Comparison of ENCODE assay signal across 1 cellular context in the genomic region with DNA sequence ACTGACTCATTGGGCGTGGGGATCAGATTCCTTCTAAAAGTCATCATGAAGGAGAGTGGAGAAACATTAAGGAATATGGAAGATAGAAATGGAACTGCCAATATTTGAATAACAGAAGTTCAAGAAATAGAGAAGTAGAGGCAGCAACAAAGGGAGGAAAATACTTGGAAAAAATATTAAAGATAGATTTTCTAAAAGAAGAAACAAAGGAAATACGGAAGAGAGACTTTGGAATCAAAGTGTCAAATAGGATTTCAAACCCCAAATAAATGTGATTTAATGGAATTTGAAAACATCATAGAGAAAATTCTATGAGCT.
TF ChIP-seq lines count a peak whose summit lies in the region.

No MANE protein-coding gene starts in this region.

TF ChIP-seq in K562, 482 proteins besides CTCF, POLR2A, EP300 and RAD21 (continued from another document):
- TF ChIP-seq, protein P1, sequence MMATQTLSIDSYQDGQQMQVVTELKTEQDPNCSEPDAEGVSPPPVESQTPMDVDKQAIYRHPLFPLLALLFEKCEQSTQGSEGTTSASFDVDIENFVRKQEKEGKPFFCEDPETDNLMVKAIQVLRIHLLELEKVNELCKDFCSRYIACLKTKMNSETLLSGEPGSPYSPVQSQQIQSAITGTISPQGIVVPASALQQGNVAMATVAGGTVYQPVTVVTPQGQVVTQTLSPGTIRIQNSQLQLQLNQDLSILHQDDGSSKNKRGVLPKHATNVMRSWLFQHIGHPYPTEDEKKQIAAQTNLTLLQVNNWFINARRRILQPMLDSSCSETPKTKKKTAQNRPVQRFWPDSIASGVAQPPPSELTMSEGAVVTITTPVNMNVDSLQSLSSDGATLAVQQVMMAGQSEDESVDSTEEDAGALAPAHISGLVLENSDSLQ (IDR thresholded peaks at IDR 0.05), result no peak
- no peak for TF ChIP-seq SRSF9 (IDR thresholded peaks at IDR 0.05; ENCODE audit: borderline replicate concordance, low read depth, low read length)
- TF ChIP-seq ZNF174 (CRISPR knock-in tag; IDR thresholded peaks at IDR 0.05), result no peak
- no peak for TF ChIP-seq ZNF24 (IDR thresholded peaks at IDR 0.05)
- TF ChIP-seq ZNF589 (CRISPR knock-in tag; IDR thresholded peaks at IDR 0.05; ENCODE audit: low read depth), result no peak
- no peak for TF ChIP-seq RBM15 (IDR thresholded peaks at IDR 0.05; ENCODE audit: insufficient read depth, low read length)
